8 cellular contexts compared by ENCODE assay signal in the genomic region with DNA sequence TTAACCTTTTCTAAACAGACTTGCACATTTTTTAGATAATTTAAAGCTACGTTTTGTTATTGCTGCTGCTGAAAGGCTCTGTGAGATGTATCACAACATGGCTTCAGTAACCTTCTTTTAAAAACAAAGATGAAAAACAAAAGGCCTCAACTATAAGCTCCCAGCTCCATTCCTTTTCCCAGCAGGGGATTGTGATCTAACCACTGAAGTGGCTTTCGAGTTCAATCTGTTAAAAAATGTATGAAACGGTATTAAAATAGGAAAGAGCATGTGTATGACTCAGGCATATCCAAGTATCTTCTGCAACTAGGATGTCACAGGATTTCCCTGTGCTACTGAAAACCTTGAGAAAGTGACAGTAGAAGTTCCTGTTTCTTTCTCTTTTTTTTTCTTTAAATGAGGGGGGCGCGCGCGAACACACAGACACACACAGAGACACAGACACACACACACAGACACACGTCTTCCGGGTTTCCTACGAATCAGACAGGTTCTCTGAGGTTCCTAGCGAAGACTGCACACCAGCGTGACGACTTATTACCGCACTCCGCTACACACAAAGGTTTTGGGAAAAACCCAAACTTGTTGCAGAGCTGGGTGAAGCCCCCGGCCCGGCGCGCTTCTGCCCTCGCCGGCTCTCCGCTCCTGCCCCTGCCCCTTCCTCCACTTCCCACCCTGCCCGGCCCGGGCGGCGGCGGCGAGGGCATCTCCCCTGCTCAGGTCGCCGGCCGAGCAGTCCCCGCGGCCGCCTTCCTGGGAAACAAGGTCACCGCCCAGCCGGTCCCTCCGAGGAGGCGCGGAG.
DNase-seq lines count a peak whose midpoint lies in the region; ATAC-seq and TF ChIP-seq lines count a peak whose summit lies in the region.

No MANE protein-coding gene starts in this region.

- H3K36me3 Mint-ChIP-seq in activated naive CD4-positive, alpha-beta T cell treated with anti-CD3 and anti-CD28 coated beads, Interleukin-2, amount 50 U/mL, for 24 hours: no peaks in the 10 kb centered on the region
- peaks cover 11% of the 10 kb centered on the region for H3K36me3 Mint-ChIP-seq in type B pancreatic cell

- ATAC-seq in GM19455 (IDR thresholded peaks at IDR 0.05; ENCODE audit: unreplicated experiment) (peak; percentile 65), Right ventricle myocardium superior (ENCODE audit: poor library complexity) (peak; percentile 45)

- no peaks in the 10 kb centered on the region for H3K9me3 ChIP-seq in SJCRH30 (replicated peaks)

- TF ChIP-seq CTCF in type B pancreatic cell (conservative IDR thresholded peaks at IDR 0.05): no peak

- peak overlapping the region; percentile 97 for H3K27ac Mint-ChIP-seq in activated naive CD4-positive, alpha-beta T cell treated with anti-CD3 and anti-CD28 coated beads, Interleukin-2, amount 50 U/mL, for 24 hours
- H3K27ac Mint-ChIP-seq in type B pancreatic cell: peak overlapping the region; percentile 97

- DNase-seq in C1 segment of cervical spinal cord (lab: John Stamatoyannopoulos, UW) (peak in 9 of 14 donors; percentile 2 to 77 (median 54)), HK-2 (ENCODE audit: unreplicated experiment) (peak; percentile 60), SJCRH30 (peak; percentile 62 to 76), Right ventricle myocardium superior (peak; percentile 80), pons (ENCODE audit: low spot score) (peak; percentile 79), type B pancreatic cell (ENCODE audit: extremely low spot score, unreplicated experiment) (peak; percentile 73)

- H3K4me3 ChIP-seq in SJCRH30: peak overlapping the region; percentile 98

- peaks cover 35% of the 10 kb centered on the region for H3K4me1 ChIP-seq in SJCRH30

- H3K9me3 Mint-ChIP-seq in activated naive CD4-positive, alpha-beta T cell treated with anti-CD3 and anti-CD28 coated beads, Interleukin-2, amount 50 U/mL, for 24 hours: no peaks in the 10 kb centered on the region
- H3K9me3 Mint-ChIP-seq in type B pancreatic cell: peaks cover 5% of the 10 kb centered on the region

- peak overlapping the region; percentile 93 for H3K27ac ChIP-seq in SJCRH30

- no peaks in the 10 kb centered on the region for H3K27me3 ChIP-seq in SJCRH30

- H3K4me1 Mint-ChIP-seq in activated naive CD4-positive, alpha-beta T cell treated with anti-CD3 and anti-CD28 coated beads, Interleukin-2, amount 50 U/mL, for 24 hours: peaks cover 88% of the 10 kb centered on the region
- peaks cover 65% of the 10 kb centered on the region for H3K4me1 Mint-ChIP-seq in type B pancreatic cell (ENCODE audit: unreplicated experiment)

- H3K36me3 ChIP-seq in SJCRH30: no peaks in the 10 kb centered on the region

- H3K4me3 Mint-ChIP-seq in activated naive CD4-positive, alpha-beta T cell treated with anti-CD3 and anti-CD28 coated beads, Interleukin-2, amount 50 U/mL, for 24 hours: peak overlapping the region; percentile 98
- H3K4me3 Mint-ChIP-seq in type B pancreatic cell: peak overlapping the region; percentile 96

- intact Hi-C loops in Right ventricle myocardium superior (cut with DNase I): loop anchor here (5.0 to 10.0 kb wide), 2 partner anchors 82 to 86 kb away; a partner anchor contains a TSS

- H3K27me3 Mint-ChIP-seq in activated naive CD4-positive, alpha-beta T cell treated with anti-CD3 and anti-CD28 coated beads, Interleukin-2, amount 50 U/mL, for 24 hours: no peaks in the 10 kb centered on the region
- peaks cover 4% of the 10 kb centered on the region for H3K27me3 Mint-ChIP-seq in type B pancreatic cell

Comparison
In these comparisons a context has a peak if more than half of its experiments do, and no peak if none do; other contexts are left out.
1. Peak in every context shown above with its lines: DNase-seq, ATAC-seq, H3K4me3 ChIP-seq and H3K27ac ChIP-seq.